In the genomic region with DNA sequence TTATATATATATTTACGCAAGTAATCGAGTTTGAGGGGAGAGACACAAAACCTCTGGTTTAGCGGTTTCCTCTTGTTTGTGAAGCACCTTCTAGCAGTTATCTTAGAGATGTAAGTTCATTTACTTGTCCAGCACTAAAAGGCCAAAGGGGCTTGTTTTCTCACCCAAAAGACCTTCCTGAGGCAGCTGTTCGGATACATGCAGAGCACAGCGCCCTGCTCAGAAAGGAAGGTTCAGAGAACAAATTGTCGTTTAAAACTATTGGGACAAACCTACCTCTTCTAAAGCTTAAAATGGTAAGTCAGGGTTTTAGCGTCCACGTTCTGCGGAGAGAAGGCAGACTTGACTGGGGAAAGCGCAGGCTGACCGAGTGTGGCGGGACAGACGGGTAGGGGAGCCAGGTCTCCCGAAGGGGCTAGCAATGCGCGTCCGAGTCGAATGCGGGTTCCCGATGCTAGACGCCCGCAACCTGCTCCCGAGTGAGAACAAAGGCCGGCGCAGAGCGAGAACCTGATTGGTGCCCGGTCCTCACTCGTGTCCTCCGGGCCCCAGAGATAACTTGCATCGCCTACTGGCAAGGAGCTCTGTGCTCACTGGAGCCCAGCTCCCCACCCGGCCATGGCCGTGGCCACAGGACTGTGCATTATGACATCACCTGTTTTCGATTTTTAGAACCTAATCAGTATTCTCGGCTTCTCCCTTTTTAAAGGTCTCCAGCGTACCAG, we compare ENCODE assay signal across 8 cellular contexts. TPM values are rescaled to one million over a fixed set of nuclear protein-coding genes. Genes with fewer than 3 reads are reported as not detected.
A peak's percentile ranks its signal among the peaks of the same experiment; 100 is the strongest.
DNase-seq lines count a peak whose midpoint lies in the region; ATAC-seq and TF ChIP-seq lines count a peak whose summit lies in the region.

No MANE protein-coding gene starts in this region.

- no peak overlapping the region for H3K27ac ChIP-seq in SJSA1
- peak overlapping the region; percentile 85 to 92 for H3K27ac ChIP-seq in uterus

- peak overlapping the region; percentile 84 for H3K9ac ChIP-seq in adipocyte (ENCODE audit: low read length)

- DNase-seq in NCI-H187 (lab: John Stamatoyannopoulos, UW) (peak; percentile 71), NCI-H187 treated with DMSO at 0.1 percent for 48 hours (lab: John Stamatoyannopoulos, UW) (no peak), SJSA1 (ENCODE audit: low read depth in 1 of 2, low spot score in 2 of 2) (peak in 1 of 2 experiments; percentile 1), adipocyte (ENCODE audit: low read depth) (peak; percentile 83), left cardiac atrium (peak; percentile 78), pons (ENCODE audit: low spot score) (peak; percentile 77), uterus (peak; percentile 63 to 73)

- ATAC-seq in HG03460 (IDR thresholded peaks at IDR 0.05; ENCODE audit: unreplicated experiment) (peak; percentile 30), left cardiac atrium (peak; percentile 21 to 58)

- H3K27me3 ChIP-seq in SJSA1 (replicated peaks) (peaks cover 32% of the 10 kb centered on the region), adipocyte (replicated peaks; ENCODE audit: control insufficient read depth, insufficient read depth, low read length) (no peaks in the 10 kb centered on the region), uterus (no peaks in the 10 kb centered on the region)

- TF ChIP-seq CTCF in uterus (IDR thresholded peaks at IDR 0.05): no peak

- H3K36me3 ChIP-seq in SJSA1: no peaks in the 10 kb centered on the region
- no peaks in the 10 kb centered on the region for H3K36me3 ChIP-seq in adipocyte (ENCODE audit: control insufficient read depth, insufficient read depth, low read length, severe bottlenecking)
- no peaks in the 10 kb centered on the region for H3K36me3 ChIP-seq in uterus

- intact Hi-C loops in left cardiac atrium (cut with DNase I) (no loop called here), uterus (cut with DNase I; ENCODE audit: low total_unique reads) (no loop called here)

- TF ChIP-seq POLR2A in uterus (IDR thresholded peaks at IDR 0.05): peak in 1 of 2 donors; percentile 31

- H3K4me3 ChIP-seq in SJSA1: peak overlapping the region; percentile 37; the same call in 1 of the 2 replicates
- H3K4me3 ChIP-seq in adipocyte (ENCODE audit: low read length): peak overlapping the region; percentile 81
- H3K4me3 ChIP-seq in uterus: peak overlapping the region; percentile 16 to 32

- H3K9me3 ChIP-seq in SJSA1 (replicated peaks) (no peaks in the 10 kb centered on the region), adipocyte (ENCODE audit: control insufficient read depth, low read length) (no peaks in the 10 kb centered on the region), uterus (no peaks in the 10 kb centered on the region)

- H3K4me1 ChIP-seq in SJSA1 (replicated peaks) (0 out of 2 replicates have a peak, but pooled peaks cover 4% of the 10 kb centered on the region), adipocyte (ENCODE audit: control insufficient read depth, insufficient read depth, low read length) (peaks cover 29% of the 10 kb centered on the region), uterus (no peaks in the 10 kb centered on the region)

RNA-seq across cellular contexts. Expression of gene SESN3, which starts 1.0 kb away (rescaled TPM):
- total RNA-seq in SJSA1 (2014; rRNA removed; shearing (Covaris generic)): 0.66 and 1.0 TPM in 2 replicates
- 10 to 100 TPM in 1 of 2 donors, 1 to 10 TPM in 1; 9.0 to 17.2 TPM for total RNA-seq in left cardiac atrium
- 100 to 1,000 TPM in 1 of 4 donors, 10 to 100 TPM in 3; 19.7 to 188 (median 39.3) TPM for total RNA-seq in uterus

Comparison
In these comparisons a context has a peak if more than half of its experiments do, and no peak if none do; other contexts are left out.
1. H3K4me3 ChIP-seq: peak in every context shown above with its lines; median percentile 81 in adipocyte; 37 in SJSA1; 24 in uterus.